22 cellular contexts compared by ENCODE assay signal in the genomic region with DNA sequence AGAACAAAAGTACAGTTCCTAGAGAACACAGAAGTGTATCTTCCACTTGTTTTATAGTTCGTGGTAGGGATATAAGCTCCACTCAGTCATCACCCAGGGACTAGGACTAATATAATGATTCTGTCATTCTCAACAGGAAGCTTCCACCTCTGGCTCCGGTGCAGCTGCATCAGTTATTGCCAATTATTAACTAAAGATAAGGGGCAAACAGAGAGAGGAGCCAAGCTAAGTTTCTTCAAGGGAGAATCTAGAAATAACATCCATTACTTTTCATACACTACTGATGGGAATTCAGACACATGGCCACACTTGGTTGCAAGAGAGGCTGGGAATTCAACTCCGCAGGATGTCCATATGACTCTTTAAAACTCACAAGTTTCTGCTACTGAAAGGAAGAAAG.
DNase-seq lines count a peak whose midpoint lies in the region; ATAC-seq and TF ChIP-seq lines count a peak whose summit lies in the region.
"Had no signal": no experiment of that assay in that cellular context is flagged by ENCODE, and none has a peak within 500 bp of the region (broad histone marks: within the 10 kb centered on the region; RNA-seq: fewer than 3 reads in every experiment).

No MANE protein-coding gene starts in this region.

- no peak overlapping the region for H3K4me3 ChIP-seq in heart right ventricle
- H3K4me3 ChIP-seq: A549; BLaER1 treated with 17β-estradiol and CSF1 and Interleukin-3, amounts not matched to agents 10 nM and 100 nM; GM12878 had no signal

- ATAC-seq in Right ventricle myocardium inferior (no peak), heart right ventricle (no peak)
- ATAC-seq: A549; CD8-positive, alpha-beta T cell; GM12878 had no signal

- H3K36me3 Mint-ChIP-seq in nephron progenitor cell (ENCODE audit: low read depth) = no peaks in the 10 kb centered on the region
- no peaks in the 10 kb centered on the region for H3K36me3 Mint-ChIP-seq in progenitor cell of endocrine pancreas (ENCODE audit: insufficient read depth)
- H3K36me3 Mint-ChIP-seq in type B pancreatic cell = no peaks in the 10 kb centered on the region
- H3K36me3 Mint-ChIP-seq: CD8-positive, alpha-beta T cell had no signal

- no peak overlapping the region for H3K27ac ChIP-seq in heart right ventricle
- H3K27ac ChIP-seq: 22Rv1; A549; BLaER1 treated with 17β-estradiol and CSF1 and Interleukin-3, amounts not matched to agents 10 nM and 100 nM; C4-2B had no signal

- H3K27me3 Mint-ChIP-seq in nephron progenitor cell (ENCODE audit: low read depth, poor library complexity) (peaks cover 9% of the 10 kb centered on the region), progenitor cell of endocrine pancreas (no peaks in the 10 kb centered on the region), type B pancreatic cell (no peaks in the 10 kb centered on the region)
- H3K27me3 Mint-ChIP-seq: B cell; CD4-positive, alpha-beta T cell had no signal

- intact Hi-C loops in Right ventricle myocardium inferior (cut with DNase I) = no loop called here
- intact Hi-C loops in heart right ventricle (cut with DNase I) = no loop called here

- H3K9me3 ChIP-seq in heart right ventricle = peaks cover 0 to 15% (median 0%) of the 10 kb centered on the region in 11 donors
- H3K9me3 ChIP-seq: A549; BLaER1 treated with 17β-estradiol and CSF1 and Interleukin-3, amounts not matched to agents 10 nM and 100 nM; Caco-2 had no signal

- DNase-seq in Right ventricle myocardium inferior (ENCODE audit: missing footprints) (peak; percentile 22), heart right ventricle (no peak), nephron progenitor cell (no peak), progenitor cell of endocrine pancreas (ENCODE audit: low spot score, unreplicated experiment) (no peak), type B pancreatic cell (ENCODE audit: extremely low spot score, unreplicated experiment) (no peak), hepatic stellate cell (ENCODE audit: low spot score) (no peak), DMS79 (lab: John Stamatoyannopoulos, UW) (no peak), NCI-H345 (lab: John Stamatoyannopoulos, UW) (no peak)
- DNase-seq: AML-193; Caco-2; Calu3; CD4-positive, alpha-beta T cell; CD8-positive, alpha-beta T cell; DND-41; EL; GDM1 had no signal

- H3K9me3 Mint-ChIP-seq in nephron progenitor cell = no peaks in the 10 kb centered on the region
- peaks cover 4% of the 10 kb centered on the region for H3K9me3 Mint-ChIP-seq in progenitor cell of endocrine pancreas (ENCODE audit: low read depth)
- H3K9me3 Mint-ChIP-seq in type B pancreatic cell = no peaks in the 10 kb centered on the region

- H3K27ac Mint-ChIP-seq in nephron progenitor cell = peak overlapping the region; percentile 59
- peak overlapping the region; percentile 8 for H3K27ac Mint-ChIP-seq in progenitor cell of endocrine pancreas
- no peak overlapping the region for H3K27ac Mint-ChIP-seq in type B pancreatic cell
- H3K27ac Mint-ChIP-seq: B cell; CD4-positive, alpha-beta T cell; CD8-positive, alpha-beta T cell had no signal

- H3K4me1 ChIP-seq in heart right ventricle = no peaks in the 10 kb centered on the region
- H3K4me1 ChIP-seq: A549; BLaER1 treated with 17β-estradiol and CSF1 and Interleukin-3, amounts not matched to agents 10 nM and 100 nM; Caco-2 had no signal

- no peaks in the 10 kb centered on the region for H3K27me3 ChIP-seq in heart right ventricle
- H3K27me3 ChIP-seq: BLaER1 treated with 17β-estradiol and CSF1 and Interleukin-3, amounts not matched to agents 10 nM and 100 nM had no signal

- WGBS in heart right ventricle, 2 donors = 55 to 65% methylated on average over 3 of the region's 3 CpGs

- no peak overlapping the region for H3K4me3 Mint-ChIP-seq in nephron progenitor cell
- peak overlapping the region; percentile 57 for H3K4me3 Mint-ChIP-seq in progenitor cell of endocrine pancreas (ENCODE audit: low read depth)
- peak overlapping the region; percentile 6 for H3K4me3 Mint-ChIP-seq in type B pancreatic cell
- H3K4me3 Mint-ChIP-seq: B cell; CD4-positive, alpha-beta T cell; CD8-positive, alpha-beta T cell had no signal

- no peaks in the 10 kb centered on the region for H3K36me3 ChIP-seq in heart right ventricle
- H3K36me3 ChIP-seq: BLaER1 treated with 17β-estradiol and CSF1 and Interleukin-3, amounts not matched to agents 10 nM and 100 nM had no signal

- H3K4me1 Mint-ChIP-seq in nephron progenitor cell = peaks cover 14% of the 10 kb centered on the region
- H3K4me1 Mint-ChIP-seq in progenitor cell of endocrine pancreas (ENCODE audit: low read depth) = peaks cover 15% of the 10 kb centered on the region
- H3K4me1 Mint-ChIP-seq in type B pancreatic cell (ENCODE audit: unreplicated experiment) = peaks cover 4% of the 10 kb centered on the region
- H3K4me1 Mint-ChIP-seq: B cell had no signal

- TF ChIP-seq CTCF in heart right ventricle (IDR thresholded peaks at IDR 0.05) (no peak), nephron progenitor cell (IDR thresholded peaks at IDR 0.05) (no peak), progenitor cell of endocrine pancreas (IDR thresholded peaks at IDR 0.05; ENCODE audit: unreplicated experiment) (no peak), type B pancreatic cell (conservative IDR thresholded peaks at IDR 0.05) (no peak)
